ENCODE assay signal across 11 cellular contexts in genomic region chr1:211831558-211832323, GRCh38. TPM values are rescaled to one million over a fixed set of nuclear protein-coding genes. Genes with fewer than 3 reads are reported as not detected.
A peak's percentile ranks its signal among the peaks of the same experiment; 100 is the strongest.
DNase-seq lines count a peak whose midpoint lies in the region; ATAC-seq, FAIRE-seq and TF ChIP-seq lines count a peak whose summit lies in the region.
"Had no signal": no experiment of that assay in that cellular context is flagged by ENCODE, and none has a peak within 500 bp of the region (broad histone marks: within the 10 kb centered on the region; RNA-seq: fewer than 3 reads in every experiment).

No MANE protein-coding gene starts in this region.

- H3K9me3 Mint-ChIP-seq in activated naive CD4-positive, alpha-beta T cell treated with anti-CD3 and anti-CD28 coated beads, Interleukin-2, amount 10 ng/mL, durations not matched to agents 7 days and 5 days: no peaks in the 10 kb centered on the region
- no peaks in the 10 kb centered on the region for H3K9me3 Mint-ChIP-seq in activated naive CD4-positive, alpha-beta T cell treated with anti-CD3 and anti-CD28 coated beads, Interleukin-2, amount 50 U/mL, for 72 hours
- H3K9me3 Mint-ChIP-seq in stimulated activated memory B cell treated with anti-CD40 and anti-IgM and Interleukin-4, amounts not matched to agents 10 μg/mL and 1 μg/mL and 100 μg/mL, for 72 hours: no peaks in the 10 kb centered on the region

- H3K4me3 Mint-ChIP-seq in activated naive CD4-positive, alpha-beta T cell treated with anti-CD3 and anti-CD28 coated beads, Interleukin-2, amount 10 ng/mL, durations not matched to agents 7 days and 5 days: peak overlapping the region; percentile 88
- peak overlapping the region; percentile 46 for H3K4me3 Mint-ChIP-seq in stimulated activated memory B cell treated with anti-CD40 and anti-IgM and Interleukin-4, amounts not matched to agents 10 μg/mL and 1 μg/mL and 100 μg/mL, for 72 hours

- H3K4me3 ChIP-seq in GM12878: peak overlapping the region; percentile 48; the same call in 1 of the 2 replicates

- no peaks in the 10 kb centered on the region for H4K20me1 ChIP-seq in GM12878 (ENCODE audit: control insufficient read depth, insufficient read depth)

- TF ChIP-seq EP300 in GM12878 (IDR thresholded peaks at IDR 0.05; ENCODE audit: borderline replicate concordance in 1 of 2, control insufficient read depth in 1 of 2, low read depth in 2 of 2, low read length in 2 of 2): no peak

- POLR2A ChIA-PET in GM12878 (lab: Charles Lee): interaction anchor here (0.6 to 1.9 kb wide), 2 partner anchors 102 to 331 kb away, joined by 3 to 6 read pairs; no protein-coding TSS in a partner anchor

- H3K4me2 ChIP-seq in GM12878 (ENCODE audit: control insufficient read depth, insufficient read depth): peak overlapping the region; percentile 95

- RAD21 ChIA-PET in GM12878 (lab: Charles Lee; ENCODE audit: unreplicated experiment): interaction anchor here (0.6 to 3.5 kb wide), 5 partner anchors 10 to 136 kb away, joined by 3 to 20 read pairs (median 3); no protein-coding TSS in a partner anchor

- H3K4me1 Mint-ChIP-seq in activated naive CD4-positive, alpha-beta T cell treated with anti-CD3 and anti-CD28 coated beads, Interleukin-2, amount 10 ng/mL, durations not matched to agents 7 days and 5 days: peaks cover 75% of the 10 kb centered on the region
- H3K4me1 Mint-ChIP-seq in stimulated activated memory B cell treated with anti-CD40 and anti-IgM and Interleukin-4, amounts not matched to agents 10 μg/mL and 1 μg/mL and 100 μg/mL, for 72 hours: peaks cover 41% of the 10 kb centered on the region

- no peaks in the 10 kb centered on the region for H3K36me3 ChIP-seq in GM12878 (ENCODE audit: control insufficient read depth in 2 of 2, insufficient read depth in 2 of 2, low read length in 1 of 2)
- H3K36me3 ChIP-seq: cardiac muscle cell had no signal

- H3K27me3 ChIP-seq in GM12878 (replicated peaks in 1 of 2; ENCODE audit: control insufficient read depth in 2 of 2, insufficient read depth in 2 of 2, low read length in 1 of 2): no peaks in the 10 kb centered on the region
- H3K27me3 ChIP-seq: cardiac muscle cell had no signal

- H3K27me3 Mint-ChIP-seq in activated naive CD4-positive, alpha-beta T cell treated with anti-CD3 and anti-CD28 coated beads, Interleukin-2, amount 10 ng/mL, durations not matched to agents 7 days and 5 days: peaks cover 6% of the 10 kb centered on the region
- no peaks in the 10 kb centered on the region for H3K27me3 Mint-ChIP-seq in stimulated activated memory B cell treated with anti-CD40 and anti-IgM and Interleukin-4, amounts not matched to agents 10 μg/mL and 1 μg/mL and 100 μg/mL, for 72 hours

- peaks cover 37% of the 10 kb centered on the region for H3K79me2 ChIP-seq in GM12878 (ENCODE audit: control insufficient read depth, insufficient read depth, low read length)

- H3K36me3 Mint-ChIP-seq in activated naive CD4-positive, alpha-beta T cell treated with anti-CD3 and anti-CD28 coated beads, Interleukin-2, amount 10 ng/mL, durations not matched to agents 7 days and 5 days: peaks cover 28% of the 10 kb centered on the region
- H3K36me3 Mint-ChIP-seq in activated naive CD4-positive, alpha-beta T cell treated with anti-CD3 and anti-CD28 coated beads, Interleukin-2, amount 50 U/mL, for 72 hours: peaks cover 0 to 5% of the 10 kb centered on the region in 2 donors
- no peaks in the 10 kb centered on the region for H3K36me3 Mint-ChIP-seq in stimulated activated memory B cell treated with anti-CD40 and anti-IgM and Interleukin-4, amounts not matched to agents 10 μg/mL and 1 μg/mL and 100 μg/mL, for 72 hours

- TF ChIP-seq RAD21 in GM12878 (IDR thresholded peaks at IDR 0.05; ENCODE audit: insufficient read depth, low read depth, low read length): no peak

- peak overlapping the region; percentile 47; the same call in 1 of the 2 replicates for H3K27ac ChIP-seq in GM12878 (ENCODE audit: control insufficient read depth, insufficient read depth)
- H3K27ac ChIP-seq: cardiac muscle cell had no signal

- H3K9ac ChIP-seq in GM12878 (ENCODE audit: control insufficient read depth, insufficient read depth, low read length): no peak overlapping the region

- no peak for ATAC-seq in activated naive CD4-positive, alpha-beta T cell treated with anti-CD3 and anti-CD28 coated beads, Interleukin-2, amount 50 U/mL, for 72 hours
- ATAC-seq in GM12878 (peak; percentile 37), HG03039 (IDR thresholded peaks at IDR 0.05; ENCODE audit: unreplicated experiment) (no peak)
- ATAC-seq in stimulated activated memory B cell treated with anti-CD40 and anti-IgM and Interleukin-4, amounts not matched to agents 10 μg/mL and 1 μg/mL and 100 μg/mL, for 72 hours: peak; percentile 14

- BruUV-seq in GM12878 (replicated peaks; lab: Mats Ljungman, UMichigan): no TSS peak

- H3K4me1 ChIP-seq in GM12878 (ENCODE audit: control insufficient read depth, insufficient read depth, low read length): peaks cover 28% of the 10 kb centered on the region

- H2AFZ ChIP-seq in GM12878 (ENCODE audit: control insufficient read depth, low read depth, low read length): no peak overlapping the region

- CTCF ChIA-PET in activated naive CD4-positive, alpha-beta T cell treated with anti-CD3 and anti-CD28 coated beads, Interleukin-2, amount 10 ng/mL, durations not matched to agents 7 days and 5 days (lab: Charles Lee): interaction anchor here (3.9 kb wide), 1 partner anchor 133 kb away, joined by 19 read pairs; no protein-coding TSS in a partner anchor
- CTCF ChIA-PET in GM12878 (lab: Yijun Ruan, JAX): interaction anchor here (0.7 to 3.7 kb wide), 5 partner anchors 9 to 151 kb away, joined by 3 to 16 read pairs (median 8); no protein-coding TSS in a partner anchor

- H3K27ac Mint-ChIP-seq in activated naive CD4-positive, alpha-beta T cell treated with anti-CD3 and anti-CD28 coated beads, Interleukin-2, amount 10 ng/mL, durations not matched to agents 7 days and 5 days: peak overlapping the region; percentile 78
- peak overlapping the region in 1 of 2 donors; percentile 82 for H3K27ac Mint-ChIP-seq in activated naive CD4-positive, alpha-beta T cell treated with anti-CD3 and anti-CD28 coated beads, Interleukin-2, amount 50 U/mL, for 72 hours
- H3K27ac Mint-ChIP-seq in stimulated activated memory B cell treated with anti-CD40 and anti-IgM and Interleukin-4, amounts not matched to agents 10 μg/mL and 1 μg/mL and 100 μg/mL, for 72 hours: peak overlapping the region; percentile 81

- no peaks in the 10 kb centered on the region for H3K9me3 ChIP-seq in GM12878 (replicated peaks; ENCODE audit: control insufficient read depth, insufficient read depth, low read length)

- DNase-seq in activated naive CD4-positive, alpha-beta T cell treated with anti-CD3 and anti-CD28 coated beads, Interleukin-2, amount 10 ng/mL, durations not matched to agents 7 days and 5 days: no peak
- no peak for DNase-seq in activated naive CD4-positive, alpha-beta T cell treated with anti-CD3 and anti-CD28 coated beads, Interleukin-2, amount 50 U/mL, for 72 hours (ENCODE audit: low spot score in 2 of 2)
- DNase-seq in NCI-H2171 (lab: John Stamatoyannopoulos, UW): peak; percentile 81
- DNase-seq in GM12878 (ENCODE audit: low read depth, low spot score): no peak
- DNase-seq in posterior vena cava (ENCODE audit: low spot score): no peak
- DNase-seq in MV-4-11 (lab: John Stamatoyannopoulos, UW): no peak
- DNase-seq: left ventricle myocardium superior, right cardiac atrium had no signal

- intact Hi-C loops in GM12878 (cut with micrococcal nuclease; ENCODE audit: unreplicated experiment): loop anchor here (2.0 to 5.0 kb wide), 4 partner anchors 107 to 254 kb away; partner anchors contain the start of genes DTL, INTS7 and SLC30A1
- intact Hi-C loops in posterior vena cava (cut with DNase I): loop anchor here in 1 of 2 donors (10.0 kb wide), 1 partner anchor 137 kb away; no protein-coding TSS in a partner anchor

- no peak for TF ChIP-seq POLR2A in GM12878 (IDR thresholded peaks at IDR 0.05; ENCODE audit: low read depth, low read length)

- SMC1A ChIA-PET in GM12878 (lab: Charles Lee; ENCODE audit: uncharacterized antibody, unreplicated experiment): interaction anchor here (0.9 to 3.2 kb wide), 7 partner anchors 11 to 156 kb away, joined by 3 to 14 read pairs (median 4); no protein-coding TSS in a partner anchor

- peak; percentile 7 for FAIRE-seq in GM12878 (lab: Jason Lieb, UNC)

- no peak for TF ChIP-seq CTCF in GM12878 (IDR thresholded peaks at IDR 0.05 in 2 of 3, conservative IDR thresholded peaks at IDR 0.05 in 1 of 3; ENCODE audit: control insufficient read depth in 2 of 3, extremely low read depth in 1 of 3, insufficient read depth in 1 of 3, low read depth in 3 of 3, low read length in 3 of 3)

- in situ Hi-C loops in GM12878 (cut with MboI): loop anchor here (5.0 kb wide), 2 partner anchors 106 to 134 kb away; no protein-coding TSS in a partner anchor

- 77% methylated on average over 4 of the region's 4 CpGs for WGBS in GM12878 (ENCODE audit: insufficient coverage, insufficient replicate concordance, low lambda C conversion rate, missing lambda C conversion rate)

RNA-seq across cellular contexts. Expression of gene LPGAT1, which starts 1.2 kb away (rescaled TPM):
- total RNA-seq in activated naive CD4-positive, alpha-beta T cell treated with anti-CD3 and anti-CD28 coated beads, Interleukin-2, amount 50 U/mL, for 72 hours: 10 to 100 TPM; 14.1 to 16.6 TPM
- 95.7 and 102 TPM in 2 replicates for total RNA-seq in GM12878 (2013; cell fraction: nucleolus; rRNA removed)
- total RNA-seq in GM12878 (2014; rRNA removed) (26.7 and 27.6 TPM in 2 replicates), GM12878 (2014; rRNA removed; fragmentation: Illumina TruSeq; extraction: Trizol) (26.9 and 27.1 TPM in 2 replicates), GM12878 (2021) (37.5 and 40.6 TPM in 2 replicates), posterior vena cava (10 to 100 TPM; 39.7 to 51.9 TPM)
- 9.4 TPM for polyA plus RNA-seq in GM12878 (2011; ENCODE audit: low read depth)
- polyA plus RNA-seq in GM12878 (2011; rRNA removed) (27.8 and 41.8 TPM in 2 replicates), GM12878 (2014; fragmentation: Illumina TruSeq; extraction: Trizol) (17.3 and 29.7 TPM in 2 replicates), GM12878 (2014; fragmentation: Nextera tagmentation; extraction: Ambion mirVana) (1 to 10 TPM; 5.8 to 6.4 TPM), GM12878 (2014; rRNA removed) (20.5 and 21.1 TPM in 2 replicates), GM12878 (2016; fragmentation: Nextera tagmentation; extraction: Ambion mirVana) (10 to 100 TPM in 1 of 2 experiments, 1 to 10 TPM in 1; 7.1 to 17.1 TPM)
- 12.6 and 13.6 TPM in 2 replicates for polyA plus RNA-seq in GM12878 (2011; cell fraction: cytosol; rRNA removed)
- 13.7 and 17.9 TPM in 2 replicates for polyA plus RNA-seq in GM12878 (2011; cell fraction: nucleus; rRNA removed)
- 15.8 and 24.7 TPM in 2 replicates for polyA plus RNA-seq in GM12878 (2012)
- polyA minus RNA-seq in GM12878 (2011; rRNA and poly(A)+ RNA removed): 24.5 and 34.1 TPM in 2 replicates
- 24.5 and 25.1 TPM in 2 replicates for polyA minus RNA-seq in GM12878 (2011; cell fraction: cytosol; rRNA and poly(A)+ RNA removed)
- 26.0 and 40.3 TPM in 2 replicates for polyA minus RNA-seq in GM12878 (2011; cell fraction: nucleus; rRNA and poly(A)+ RNA removed)

Comparison
In these comparisons a context has a peak if more than half of its experiments do, and no peak if none do; other contexts are left out.
1. ATAC-seq: peak in GM12878 (single experiment) and stimulated activated memory B cell treated with anti-CD40 and anti-IgM and Interleukin-4, amounts not matched to agents 10 μg/mL and 1 μg/mL and 100 μg/mL, for 72 hours (single experiment); none in activated naive CD4-positive, alpha-beta T cell treated with anti-CD3 and anti-CD28 coated beads, Interleukin-2, amount 50 U/mL, for 72 hours (0 of 2) and HG03039 (single experiment).